Comparison of ENCODE assay signal across 8 cellular contexts in genomic region chr16:55508941-55509920, GRCh38. TPM values are rescaled to one million over a fixed set of nuclear protein-coding genes. Genes with fewer than 3 reads are reported as not detected.
DNase-seq lines count a peak whose midpoint lies in the region; ATAC-seq and TF ChIP-seq lines count a peak whose summit lies in the region.

Gene LPCAT2, plus strand, starts transcription at chr16:55509072. Its CDS starts 110 bp downstream, at chr16:55509182.

- no peaks in the 10 kb centered on the region for H3K27me3 ChIP-seq in tibial nerve

- H3K4me1 Mint-ChIP-seq in activated naive CD8-positive, alpha-beta T cell treated with anti-CD3 and anti-CD28 coated beads, Interleukin-2, amount 10 ng/mL, durations not matched to agents 7 days and 5 days: peaks cover 7% of the 10 kb centered on the region
- peaks cover 19% of the 10 kb centered on the region for H3K4me1 Mint-ChIP-seq in neural crest cell

- POLR2A ChIA-PET in AG04449 (lab: Yijun Ruan, JAX): interaction anchor here (0.5 to 1.7 kb wide), 5 partner anchors 9 to 45 kb away, joined by 3 to 19 read pairs (median 4); no protein-coding TSS in a partner anchor
- POLR2A ChIA-PET in activated naive CD8-positive, alpha-beta T cell treated with anti-CD3 and anti-CD28 coated beads, Interleukin-2, amount 10 ng/mL, durations not matched to agents 7 days and 5 days (lab: Charles Lee): no interaction called here

- TF ChIP-seq CTCF in AG04449 (IDR thresholded peaks at IDR 0.05; ENCODE audit: insufficient read depth, low read length, missing control alignments): no peak
- no peak for TF ChIP-seq CTCF in neural crest cell (conservative IDR thresholded peaks at IDR 0.05)
- no peak for TF ChIP-seq CTCF in tibial nerve (IDR thresholded peaks at IDR 0.05)

- CTCF ChIA-PET in AG04449 (lab: Yijun Ruan, JAX): interaction anchor here (0.6 to 2.2 kb wide), 6 partner anchors 8 to 192 kb away, joined by 3 to 9 read pairs (median 6); no protein-coding TSS in a partner anchor

- peak; percentile 51 to 86 for TF ChIP-seq POLR2A in tibial nerve (IDR thresholded peaks at IDR 0.05)

- H3K27ac ChIP-seq in tibial nerve: peak within 1 kb of the TSS; percentile 43 to 91 (median 78)

- DNase-seq in AG04449 (ENCODE audit: low read depth, low spot score): no peak
- DNase-seq in NCI-H510A treated with DMSO at 0.1 percent for 48 hours (lab: John Stamatoyannopoulos, UW): peak; percentile 53
- peak; percentile 46 for DNase-seq in activated naive CD8-positive, alpha-beta T cell treated with anti-CD3 and anti-CD28 coated beads, Interleukin-2, amount 10 ng/mL, durations not matched to agents 7 days and 5 days
- DNase-seq in head of caudate nucleus: peak; percentile 68 to 88 (median 80)
- peak; percentile 84 for DNase-seq in neural crest cell (ENCODE audit: low read depth, low spot score)
- DNase-seq in tibial nerve (ENCODE audit: low spot score in 2 of 2): peak; percentile 83 to 90
- no peak for DNase-seq in NAMALWA (ENCODE audit: low spot score)

- H3K9me3 Mint-ChIP-seq in activated naive CD8-positive, alpha-beta T cell treated with anti-CD3 and anti-CD28 coated beads, Interleukin-2, amount 10 ng/mL, durations not matched to agents 7 days and 5 days: peaks cover 4% of the 10 kb centered on the region
- H3K9me3 Mint-ChIP-seq in neural crest cell: peaks cover 19% of the 10 kb centered on the region

- peak within 1 kb of the TSS; percentile 57 for H3K4me3 Mint-ChIP-seq in activated naive CD8-positive, alpha-beta T cell treated with anti-CD3 and anti-CD28 coated beads, Interleukin-2, amount 10 ng/mL, durations not matched to agents 7 days and 5 days
- H3K4me3 Mint-ChIP-seq in neural crest cell: peak within 1 kb of the TSS; percentile 85

- H3K36me3 ChIP-seq in tibial nerve: peaks cover 0 to 17% (median 0%) of the 10 kb centered on the region in 3 donors

- TF ChIP-seq EP300 in tibial nerve (IDR thresholded peaks at IDR 0.05): peak; percentile 23 to 92

- H3K4me3 ChIP-seq in AG04449 (ENCODE audit: low read depth, low read length): peak within 1 kb of the TSS; percentile 77
- H3K4me3 ChIP-seq in tibial nerve: peak within 1 kb of the TSS; percentile 60 to 88 (median 82)

- 1% methylated on average over 28 to 51 of the region's 61 CpGs for WGBS in tibial nerve, 2 donors

- peaks cover 0 to 14% (median 0%) of the 10 kb centered on the region in 4 donors for H3K9me3 ChIP-seq in tibial nerve

- H3K36me3 Mint-ChIP-seq in activated naive CD8-positive, alpha-beta T cell treated with anti-CD3 and anti-CD28 coated beads, Interleukin-2, amount 10 ng/mL, durations not matched to agents 7 days and 5 days: peaks cover 5% of the 10 kb centered on the region
- H3K36me3 Mint-ChIP-seq in neural crest cell (ENCODE audit: low read depth): peaks cover 32% of the 10 kb centered on the region

- peaks cover 0 to 42% (median 4%) of the 10 kb centered on the region in 4 donors for H3K4me1 ChIP-seq in tibial nerve

- ATAC-seq in GM19372 (IDR thresholded peaks at IDR 0.05; ENCODE audit: low read depth, unreplicated experiment): peak; percentile 59
- ATAC-seq in activated naive CD8-positive, alpha-beta T cell treated with anti-CD3 and anti-CD28 coated beads, Interleukin-2, amount 10 ng/mL, durations not matched to agents 7 days and 5 days (ENCODE audit: low read depth): peak; percentile 56

- peaks cover 28% of the 10 kb centered on the region for H3K27me3 Mint-ChIP-seq in activated naive CD8-positive, alpha-beta T cell treated with anti-CD3 and anti-CD28 coated beads, Interleukin-2, amount 10 ng/mL, durations not matched to agents 7 days and 5 days
- H3K27me3 Mint-ChIP-seq in neural crest cell (ENCODE audit: low read depth): peaks cover 5% of the 10 kb centered on the region

- H3K27ac Mint-ChIP-seq in activated naive CD8-positive, alpha-beta T cell treated with anti-CD3 and anti-CD28 coated beads, Interleukin-2, amount 10 ng/mL, durations not matched to agents 7 days and 5 days: no peak within 1 kb of the TSS
- peak within 1 kb of the TSS; percentile 36 for H3K27ac Mint-ChIP-seq in neural crest cell (ENCODE audit: unreplicated experiment)

- intact Hi-C loops in head of caudate nucleus (cut with DNase I): no loop called here

RNA-seq across cellular contexts. Expression of gene LPCAT2, which starts in this region (rescaled TPM):
- total RNA-seq in activated naive CD8-positive, alpha-beta T cell treated with anti-CD3 and anti-CD28 coated beads, Interleukin-2, amount 10 ng/mL, durations not matched to agents 7 days and 5 days: 1 to 10 TPM in 1 of 2 experiments, under 1 TPM in 1; 0.30 to 1.4 TPM
- 7.2 and 7.9 TPM in 2 replicates for total RNA-seq in neural crest cell
- 10 to 100 TPM; 14.9 to 33.4 (median 24.0) TPM for total RNA-seq in tibial nerve

Comparison
In these comparisons a context has a peak if more than half of its experiments do, and no peak if none do; other contexts are left out.
1. DNase-seq: peak in NCI-H510A treated with DMSO at 0.1 percent for 48 hours (single experiment), activated naive CD8-positive, alpha-beta T cell treated with anti-CD3 and anti-CD28 coated beads, Interleukin-2, amount 10 ng/mL, durations not matched to agents 7 days and 5 days (single experiment), head of caudate nucleus (42 of 42), neural crest cell (single experiment) and tibial nerve (2 of 2); none in AG04449 (single experiment) and NAMALWA (single experiment).